Comparison of ENCODE assay signal across 25 cellular contexts in genomic region chr19:44228318-44228717, GRCh38.
"Had no signal": no experiment of that assay in that cellular context is flagged by ENCODE, and none has a peak within 500 bp of the region (broad histone marks: within the 10 kb centered on the region; RNA-seq: fewer than 3 reads in every experiment).

No MANE protein-coding gene starts in this region.

- H3K9ac ChIP-seq: KMS-11, SK-N-SH had no signal

- DNase-seq: Kasumi-1, MM.1S, NCI-H1048, NCI-H1105, NCI-H1417, NCI-H1436 treated with DMSO at 0.1 percent for 48 hours, NCI-H1694, NCI-H187 treated with DMSO at 0.1 percent for 48 hours, NCI-H2029 treated with DMSO at 0.1 percent for 48 hours, NCI-H2171 treated with DMSO at 0.1 percent for 48 hours, NCI-H2227 treated with DMSO at 0.1 percent for 48 hours, NCI-H446, NCI-H510A, NCI-H524 treated with DMSO at 0.1 percent for 48 hours, NCI-H69, NCI-H774, PC-3, SHP77, SK-N-SH had no signal

- ATAC-seq: K562, Panc1, PC-3 had no signal

- H3K9me3 ChIP-seq: SK-N-SH had no signal

- H3K27ac Mint-ChIP-seq: IgD-negative memory B cell had no signal

- H3K4me3 ChIP-seq: K562 had no signal

- H3K27me3 Mint-ChIP-seq: IgD-negative memory B cell had no signal

- H3K27ac ChIP-seq: HL-60, KMS-11, RWPE1 had no signal
